ENCODE assay signal across 8 cellular contexts in the genomic region with DNA sequence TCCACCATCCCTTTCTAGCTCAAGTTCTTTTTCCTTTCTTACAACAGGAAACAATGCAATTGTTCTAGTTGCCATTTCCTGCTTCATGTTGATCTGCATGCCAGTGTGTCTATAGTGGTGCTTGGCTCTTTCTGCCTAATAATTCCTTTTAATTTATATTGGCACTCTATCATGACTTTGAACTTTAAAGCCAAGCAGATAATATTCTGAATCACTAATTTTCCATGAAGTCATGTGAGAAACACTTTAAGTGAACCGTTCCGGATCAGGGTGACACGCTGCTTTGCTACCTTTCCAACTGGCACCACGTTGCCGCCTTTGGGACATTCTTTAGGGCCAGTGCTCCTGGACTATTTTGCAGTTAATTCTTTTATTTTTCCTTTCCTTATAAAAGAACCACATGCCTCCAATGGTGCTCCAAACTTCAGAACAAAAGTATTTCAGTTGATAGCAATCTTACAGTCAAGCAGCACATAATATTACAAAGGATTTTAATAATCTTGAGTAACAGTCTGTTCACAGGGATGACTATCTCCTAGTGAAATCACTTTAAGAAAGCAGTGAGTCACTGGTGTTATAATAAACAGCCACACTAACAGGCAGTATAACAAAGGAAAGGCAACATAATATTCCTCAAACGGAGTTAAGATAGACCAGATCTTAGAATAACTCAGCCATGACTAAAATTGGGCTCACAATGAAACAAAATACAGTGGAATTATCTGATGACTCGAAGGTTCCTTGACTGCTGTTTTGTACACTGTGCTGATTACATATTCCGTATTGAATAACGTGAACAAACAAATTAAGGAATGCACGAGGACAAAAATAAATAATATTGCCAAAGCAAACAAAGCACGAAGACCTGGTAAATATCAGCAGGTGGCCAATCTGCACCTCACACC. TPM values are rescaled to one million over a fixed set of nuclear protein-coding genes. Genes with fewer than 3 reads are reported as not detected.
DNase-seq lines count a peak whose midpoint lies in the region; ATAC-seq and TF ChIP-seq lines count a peak whose summit lies in the region.

No MANE protein-coding gene starts in this region.

- intact Hi-C loops in CD14-positive monocyte (cut with micrococcal nuclease) (loop anchor here in 1 of 2 donors (10.0 kb wide), 1 partner anchor 1498 kb away; a partner anchor contains a TSS), mucosa of descending colon (cut with DNase I, micrococcal nuclease) (no loop called here)

- peak overlapping the region; percentile 79 to 95 (median 89) for H3K27ac Mint-ChIP-seq in CD14-positive monocyte

- H3K9me3 ChIP-seq in mucosa of descending colon: no peaks in the 10 kb centered on the region

- ATAC-seq in mucosa of descending colon: peak; percentile 48
- no peak for ATAC-seq in GM18498 (IDR thresholded peaks at IDR 0.05; ENCODE audit: unreplicated experiment)

- TF ChIP-seq CTCF in CD14-positive monocyte (IDR thresholded peaks at IDR 0.05): no peak
- no peak for TF ChIP-seq CTCF in cardiac fibroblast (IDR thresholded peaks at IDR 0.05; ENCODE audit: low read depth, low read length)
- no peak for TF ChIP-seq CTCF in mucosa of descending colon (IDR thresholded peaks at IDR 0.05)

- H3K27me3 Mint-ChIP-seq in CD14-positive monocyte (ENCODE audit: low read depth in 3 of 3): no peaks in the 10 kb centered on the region

- H3K36me3 Mint-ChIP-seq in CD14-positive monocyte: peaks cover 29 to 31% of the 10 kb centered on the region in 2 donors

- H3K36me3 ChIP-seq in mucosa of descending colon (ENCODE audit: low read depth): no peaks in the 10 kb centered on the region

- no peaks in the 10 kb centered on the region for H3K4me1 ChIP-seq in mucosa of descending colon (ENCODE audit: low read depth)

- DNase-seq in CD14-positive monocyte (ENCODE audit: low spot score) (no peak), M059J (ENCODE audit: low read depth) (peak; percentile 96), cardiac fibroblast (ENCODE audit: low read depth in 2 of 2) (peak; percentile 69 to 95), mucosa of descending colon (no peak), NCI-H345 treated with DMSO at 0.1 percent for 48 hours (lab: John Stamatoyannopoulos, UW; ENCODE audit: unreplicated experiment) (no peak), mucosa of gallbladder (ENCODE audit: low spot score) (no peak), NK-92 (lab: John Stamatoyannopoulos, UW; ENCODE audit: unreplicated experiment) (no peak)

- peaks cover 54% of the 10 kb centered on the region for H3K4me1 Mint-ChIP-seq in CD14-positive monocyte

- peak overlapping the region in 1 of 2 donors; percentile 4 for H3K4me3 ChIP-seq in cardiac fibroblast (replicated peaks in 1 of 2; ENCODE audit: low read depth in 2 of 2, low read length in 2 of 2)
- H3K4me3 ChIP-seq in mucosa of descending colon: no peak overlapping the region

- H3K9me3 Mint-ChIP-seq in CD14-positive monocyte: no peaks in the 10 kb centered on the region

- H3K4me3 Mint-ChIP-seq in CD14-positive monocyte: peak overlapping the region in 1 of 2 donors; percentile 30

RNA-seq across cellular contexts. Expression of a gene that starts 19.0 kb away (rescaled TPM):
- polyA plus RNA-seq in CD14-positive monocyte: 10 to 100 TPM in 1 of 2 donors, 1 to 10 TPM in 1; 9.2 to 11.7 TPM
- 16.1 and 19.1 TPM in 2 replicates for total RNA-seq in M059J (2014; rRNA removed; shearing (Covaris generic))
- total RNA-seq in mucosa of descending colon: 10 to 100 TPM; 11.8 to 13.8 (median 12.2) TPM
- 10.8 TPM for total RNA-seq in mucosa of gallbladder

RNA-seq across cellular contexts. Expression of a gene that starts 19.1 kb away (rescaled TPM):
- polyA plus RNA-seq in CD14-positive monocyte: 10 to 100 TPM; 26.2 to 42.2 TPM
- total RNA-seq in M059J (2014; rRNA removed; shearing (Covaris generic)): 243 and 279 TPM in 2 replicates
- total RNA-seq in mucosa of descending colon (10 to 100 TPM in 1 of 3 donors, 1 to 10 TPM in 2; 7.8 to 16.4 (median 8.6) TPM), mucosa of gallbladder (11.6 TPM)

Comparison
In these comparisons a context has a peak if more than half of its experiments do, and no peak if none do; other contexts are left out.
1. DNase-seq: peak in M059J (single experiment) and cardiac fibroblast (2 of 2); none in CD14-positive monocyte (single experiment), mucosa of descending colon (0 of 3), NCI-H345 treated with DMSO at 0.1 percent for 48 hours (single experiment), mucosa of gallbladder (single experiment) and NK-92 (single experiment).
2. RNA of a gene that starts 19.1 kb away (total RNA-seq): 243 to 279 TPM in M059J; 11.6 TPM in mucosa of gallbladder (single experiment) and 7.8 to 16.4 TPM in mucosa of descending colon; every median in the first group is over 10 times any median in the second.